ENCODE assay signal across 12 cellular contexts in the genomic region with DNA sequence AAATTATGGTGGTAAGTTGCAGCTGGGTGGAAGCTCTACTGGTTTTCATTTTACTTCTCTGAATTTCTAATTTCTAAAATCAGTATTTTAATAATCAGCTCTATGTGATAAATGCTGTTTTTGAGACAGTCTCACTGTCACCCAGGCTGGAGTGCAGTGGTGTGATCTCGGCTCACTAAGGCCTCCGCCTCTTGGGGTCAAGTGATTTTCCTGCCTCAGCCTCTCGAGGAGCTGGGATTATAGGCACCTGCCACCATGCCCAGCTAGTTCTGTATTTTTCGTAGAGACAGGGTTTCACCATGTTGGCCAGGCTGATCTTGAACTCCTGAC. TPM values are rescaled to one million over a fixed set of nuclear protein-coding genes. Genes with fewer than 3 reads are reported as not detected.
A peak's percentile ranks its signal among the peaks of the same experiment; 100 is the strongest.
DNase-seq lines count a peak whose midpoint lies in the region; ATAC-seq and TF ChIP-seq lines count a peak whose summit lies in the region.
"Had no signal": no experiment of that assay in that cellular context is flagged by ENCODE, and none has a peak within 500 bp of the region (broad histone marks: within the 10 kb centered on the region; RNA-seq: fewer than 3 reads in every experiment).

No MANE protein-coding gene starts in this region.

- H4K8ac ChIP-seq in mesenchymal stem cell (ENCODE audit: low read length), result no peak overlapping the region

- H3K9me3 ChIP-seq in adrenal gland (replicated peaks in 1 of 3), result no peaks in the 10 kb centered on the region
- H3K9me3 ChIP-seq in mesenchymal stem cell (ENCODE audit: control insufficient read depth, low read length), result no peaks in the 10 kb centered on the region
- no peaks in the 10 kb centered on the region for H3K9me3 ChIP-seq in subcutaneous abdominal adipose tissue (ENCODE audit: control insufficient read depth in 5 of 5, low read length in 5 of 5)

- no peak for TF ChIP-seq CTCF in adrenal gland (IDR thresholded peaks at IDR 0.05)

- H2BK12ac ChIP-seq in mesenchymal stem cell (ENCODE audit: low read length in 2 of 2), result peak overlapping the region in 1 of 2 experiments; percentile 45

- H3K36me3 ChIP-seq in adrenal gland (replicated peaks in 1 of 2), result no peaks in the 10 kb centered on the region
- H3K36me3 ChIP-seq in mesenchymal stem cell (ENCODE audit: control insufficient read depth in 1 of 2, insufficient read depth in 2 of 2, low read depth in 1 of 2, low read length in 2 of 2), result peaks cover 0 to 12% of the 10 kb centered on the region in 2 experiments
- H3K36me3 ChIP-seq in subcutaneous abdominal adipose tissue (ENCODE audit: control insufficient read depth in 5 of 5, insufficient read depth in 5 of 5, low read length in 5 of 5), result no peaks in the 10 kb centered on the region

- no peak overlapping the region for H2BK15ac ChIP-seq in mesenchymal stem cell (ENCODE audit: low read depth, poor library complexity, severe bottlenecking)

- no peak overlapping the region for H2AFZ ChIP-seq in mesenchymal stem cell (ENCODE audit: low read depth, low read length)
- H2AFZ ChIP-seq: PC-9 had no signal

- H3K27ac ChIP-seq in adrenal gland (peak overlapping the region; percentile 76 to 96 (median 85)), mesenchymal stem cell (ENCODE audit: low read length, poor library complexity, severe bottlenecking) (no peak overlapping the region), subcutaneous abdominal adipose tissue (ENCODE audit: low read depth, low read length) (peak overlapping the region; percentile 82)

- peak overlapping the region; percentile 22 for H3K27ac Mint-ChIP-seq in activated CD4-positive, alpha-beta T cell treated with anti-CD3 and anti-CD28 coated beads for 36 hours

- H3K27me3 Mint-ChIP-seq in activated CD4-positive, alpha-beta T cell treated with anti-CD3 and anti-CD28 coated beads for 36 hours, result no peaks in the 10 kb centered on the region

- WGBS in adrenal gland, 4 donors, result 36 to 47% (median 40%) methylated on average over 4 of the region's 4 CpGs
- 52% methylated on average over 4 of the region's 4 CpGs for WGBS in mesenchymal stem cell

- POLR2A ChIA-PET in activated CD4-positive, alpha-beta T cell treated with anti-CD3 and anti-CD28 coated beads for 36 hours (lab: Charles Lee), result interaction anchor here (0.9 kb wide), 1 partner anchor 9 kb away, joined by 4 read pairs; no protein-coding TSS in a partner anchor

- H3K14ac ChIP-seq in mesenchymal stem cell (ENCODE audit: low read length in 2 of 2), result no peak overlapping the region

- no peak overlapping the region for H3K4me2 ChIP-seq in mesenchymal stem cell (ENCODE audit: low read length, poor library complexity, severe bottlenecking)
- H3K4me2 ChIP-seq: PC-9 had no signal

- no peak for TF ChIP-seq POLR2A in adrenal gland (IDR thresholded peaks at IDR 0.05)

- H3K4me3 ChIP-seq in adrenal gland (no peak overlapping the region), mesenchymal stem cell (ENCODE audit: insufficient read depth in 1 of 2, low read depth in 1 of 2, low read length in 2 of 2) (peak overlapping the region in 1 of 2 experiments; percentile 57), subcutaneous abdominal adipose tissue (ENCODE audit: low read depth in 1 of 5, low read length in 5 of 5) (no peak overlapping the region)
- H3K4me3 ChIP-seq: PC-9 had no signal

- CTCF ChIA-PET in activated CD4-positive, alpha-beta T cell treated with anti-CD3 and anti-CD28 coated beads for 36 hours (lab: Charles Lee), result interaction anchor here (0.7 to 11.8 kb wide), 4 partner anchors 11 to 24 kb away, joined by 3 to 139 read pairs (median 5); no protein-coding TSS in a partner anchor

- H3K4me1 Mint-ChIP-seq in activated CD4-positive, alpha-beta T cell treated with anti-CD3 and anti-CD28 coated beads for 36 hours, result peaks cover 65% of the 10 kb centered on the region

- intact Hi-C loops in activated CD4-positive, alpha-beta T cell treated with anti-CD3 and anti-CD28 coated beads for 36 hours (cut with DNase I, micrococcal nuclease), result loop anchor here in 1 of 2 experiments (5.0 kb wide), 1 partner anchor 1015 kb away; the partner anchor contains the start of gene WDR5
- intact Hi-C loops in adrenal gland (cut with DNase I), result no loop called here

- no peaks in the 10 kb centered on the region for H3K9me3 Mint-ChIP-seq in activated CD4-positive, alpha-beta T cell treated with anti-CD3 and anti-CD28 coated beads for 36 hours (ENCODE audit: low read depth)

- peaks cover 7% of the 10 kb centered on the region for H3K36me3 Mint-ChIP-seq in activated CD4-positive, alpha-beta T cell treated with anti-CD3 and anti-CD28 coated beads for 36 hours (ENCODE audit: low read depth)

- ATAC-seq in activated CD4-positive, alpha-beta T cell treated with anti-CD3 and anti-CD28 coated beads for 36 hours, result no peak
- no peak for ATAC-seq in HG02973 (IDR thresholded peaks at IDR 0.05; ENCODE audit: unreplicated experiment)
- no peak for ATAC-seq in GM19023 (IDR thresholded peaks at IDR 0.05; ENCODE audit: unreplicated experiment)

- H3K4me1 ChIP-seq in adrenal gland (replicated peaks in 1 of 2) (peaks cover 59 to 71% of the 10 kb centered on the region in 2 donors), mesenchymal stem cell (ENCODE audit: control insufficient read depth, insufficient read depth, low read depth, low read length) (peaks cover 64% of the 10 kb centered on the region), subcutaneous abdominal adipose tissue (ENCODE audit: control insufficient read depth in 5 of 5, insufficient read depth in 5 of 5, low read length in 5 of 5) (peaks cover 25 to 89% (median 81%) of the 10 kb centered on the region in 5 donors)

- H2BK120ac ChIP-seq in mesenchymal stem cell (ENCODE audit: low read depth, low read length), result no peak overlapping the region

- H2BK5ac ChIP-seq in mesenchymal stem cell (ENCODE audit: low read depth, low read length, poor library complexity, severe bottlenecking), result no peak overlapping the region

- no peak overlapping the region for H3K4me3 Mint-ChIP-seq in activated CD4-positive, alpha-beta T cell treated with anti-CD3 and anti-CD28 coated beads for 36 hours

- H3K79me1 ChIP-seq in mesenchymal stem cell (replicated peaks; ENCODE audit: low read length, poor library complexity, severe bottlenecking), result peaks cover 31% of the 10 kb centered on the region

- H3K23ac ChIP-seq in mesenchymal stem cell (ENCODE audit: low read length in 2 of 2), result no peak overlapping the region

- H2AK5ac ChIP-seq in mesenchymal stem cell (ENCODE audit: low read length, severe bottlenecking), result no peak overlapping the region

- H3K18ac ChIP-seq in mesenchymal stem cell (ENCODE audit: low read depth in 1 of 2, low read length in 2 of 2), result no peak overlapping the region

- H3K4ac ChIP-seq in mesenchymal stem cell (ENCODE audit: low read depth in 1 of 2, low read length in 2 of 2), result peak overlapping the region in 1 of 2 experiments; percentile 40

- H3K27me3 ChIP-seq in adrenal gland (no peaks in the 10 kb centered on the region), mesenchymal stem cell (ENCODE audit: control insufficient read depth in 1 of 2, insufficient read depth in 1 of 2, low read length in 2 of 2) (no peaks in the 10 kb centered on the region), subcutaneous abdominal adipose tissue (ENCODE audit: control insufficient read depth in 5 of 5, insufficient read depth in 4 of 5, low read length in 5 of 5) (no peaks in the 10 kb centered on the region)

- no peak overlapping the region for H4K91ac ChIP-seq in mesenchymal stem cell (ENCODE audit: low read length)

- peak overlapping the region; percentile 66 for H3K9ac ChIP-seq in mesenchymal stem cell (ENCODE audit: low read length)
- H3K9ac ChIP-seq in subcutaneous abdominal adipose tissue (ENCODE audit: low read length in 5 of 5), result peak overlapping the region in 1 of 5 donors; percentile 19

- DNase-seq in activated CD4-positive, alpha-beta T cell treated with anti-CD3 and anti-CD28 coated beads for 36 hours, result no peak
- no peak for DNase-seq in activated CD4-positive, alpha-beta T cell treated with anti-CD3 and anti-CD28 coated beads, Interleukin-2, amount 50 U/mL, for 4 hours
- DNase-seq in adrenal gland, result peak in 1 of 7 donors; percentile 15
- no peak for DNase-seq in mesenchymal stem cell
- DNase-seq in NCI-H2196 (lab: John Stamatoyannopoulos, UW; ENCODE audit: unreplicated experiment), result no peak
- DNase-seq: activated naive CD4-positive, alpha-beta T cell; EL; PC-9; stimulated activated CD4-positive, alpha-beta T cell treated with anti-CD3 and anti-CD28 coated beads, Interleukin-4, amount 100 ng/mL, for 1 hour had no signal

RNA-seq across cellular contexts. Expression of gene RALGDS, which starts 1.5 kb away (rescaled TPM):
- total RNA-seq in activated CD4-positive, alpha-beta T cell treated with anti-CD3 and anti-CD28 coated beads for 36 hours, result 10 to 100 TPM; 65.1 to 78.6 TPM
- total RNA-seq in adrenal gland, result 100 to 1,000 TPM in 1 of 8 donors, 10 to 100 TPM in 7; 38.9 to 104 (median 67.5) TPM
- polyA plus RNA-seq in adrenal gland, result 100 to 1,000 TPM in 1 of 3 donors, 10 to 100 TPM in 2; 21.3 to 170 (median 97.8) TPM
- polyA plus RNA-seq in mesenchymal stem cell (2013, experiment 1 of 2), result 30.8 TPM
- polyA plus RNA-seq in mesenchymal stem cell (2013, experiment 2 of 2), result 27.5 TPM

RNA-seq across cellular contexts. Expression of gene GBGT1, which starts 41.1 kb away (rescaled TPM):
- total RNA-seq in activated CD4-positive, alpha-beta T cell treated with anti-CD3 and anti-CD28 coated beads for 36 hours, result 1 to 10 TPM; 3.8 to 4.8 TPM
- 10 to 100 TPM; 14.9 to 67.5 (median 39.7) TPM for total RNA-seq in adrenal gland
- polyA plus RNA-seq in adrenal gland, result 10 to 100 TPM in 2 of 3 donors, 1 to 10 TPM in 1; 6.7 to 29.0 (median 18.9) TPM
- polyA plus RNA-seq in mesenchymal stem cell (2013, experiment 1 of 2), result 15.3 TPM
- 14.4 TPM for polyA plus RNA-seq in mesenchymal stem cell (2013, experiment 2 of 2)
